Comparison of ENCODE assay signal across 1 cellular context in the genomic region with DNA sequence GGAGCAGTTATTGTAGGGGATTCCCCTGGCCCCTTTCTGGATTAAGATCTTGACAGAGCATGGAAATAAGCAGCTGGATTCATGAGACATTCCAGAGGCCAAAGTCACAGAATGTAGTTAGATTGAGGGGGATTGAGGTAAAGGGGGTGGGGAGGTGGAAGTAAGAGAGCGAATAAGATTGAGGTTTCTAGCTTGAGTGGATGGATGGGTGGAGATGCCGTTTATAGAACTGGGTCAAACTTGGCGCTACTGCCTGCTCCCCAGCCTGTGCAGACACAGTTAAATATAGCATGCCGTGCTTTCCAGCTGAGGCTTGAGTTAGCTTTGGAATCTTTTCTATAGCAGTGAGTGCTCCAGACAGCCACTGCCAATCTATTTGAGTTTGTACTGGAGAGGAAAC.
TF ChIP-seq lines count a peak whose summit lies in the region.

No MANE protein-coding gene starts in this region.

TF ChIP-seq in WTC11, 78 proteins besides CTCF, POLR2A, EP300 and RAD21 (continued from another document):
- TF ChIP-seq, protein P1, sequence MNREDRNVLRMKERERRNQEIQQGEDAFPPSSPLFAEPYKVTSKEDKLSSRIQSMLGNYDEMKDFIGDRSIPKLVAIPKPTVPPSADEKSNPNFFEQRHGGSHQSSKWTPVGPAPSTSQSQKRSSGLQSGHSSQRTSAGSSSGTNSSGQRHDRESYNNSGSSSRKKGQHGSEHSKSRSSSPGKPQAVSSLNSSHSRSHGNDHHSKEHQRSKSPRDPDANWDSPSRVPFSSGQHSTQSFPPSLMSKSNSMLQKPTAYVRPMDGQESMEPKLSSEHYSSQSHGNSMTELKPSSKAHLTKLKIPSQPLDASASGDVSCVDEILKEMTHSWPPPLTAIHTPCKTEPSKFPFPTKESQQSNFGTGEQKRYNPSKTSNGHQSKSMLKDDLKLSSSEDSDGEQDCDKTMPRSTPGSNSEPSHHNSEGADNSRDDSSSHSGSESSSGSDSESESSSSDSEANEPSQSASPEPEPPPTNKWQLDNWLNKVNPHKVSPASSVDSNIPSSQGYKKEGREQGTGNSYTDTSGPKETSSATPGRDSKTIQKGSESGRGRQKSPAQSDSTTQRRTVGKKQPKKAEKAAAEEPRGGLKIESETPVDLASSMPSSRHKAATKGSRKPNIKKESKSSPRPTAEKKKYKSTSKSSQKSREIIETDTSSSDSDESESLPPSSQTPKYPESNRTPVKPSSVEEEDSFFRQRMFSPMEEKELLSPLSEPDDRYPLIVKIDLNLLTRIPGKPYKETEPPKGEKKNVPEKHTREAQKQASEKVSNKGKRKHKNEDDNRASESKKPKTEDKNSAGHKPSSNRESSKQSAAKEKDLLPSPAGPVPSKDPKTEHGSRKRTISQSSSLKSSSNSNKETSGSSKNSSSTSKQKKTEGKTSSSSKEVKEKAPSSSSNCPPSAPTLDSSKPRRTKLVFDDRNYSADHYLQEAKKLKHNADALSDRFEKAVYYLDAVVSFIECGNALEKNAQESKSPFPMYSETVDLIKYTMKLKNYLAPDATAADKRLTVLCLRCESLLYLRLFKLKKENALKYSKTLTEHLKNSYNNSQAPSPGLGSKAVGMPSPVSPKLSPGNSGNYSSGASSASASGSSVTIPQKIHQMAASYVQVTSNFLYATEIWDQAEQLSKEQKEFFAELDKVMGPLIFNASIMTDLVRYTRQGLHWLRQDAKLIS (CRISPR knock-in tag; IDR thresholded peaks at IDR 0.05; ENCODE audit: borderline replicate concordance), result no peak
- TF ChIP-seq, protein P2, sequence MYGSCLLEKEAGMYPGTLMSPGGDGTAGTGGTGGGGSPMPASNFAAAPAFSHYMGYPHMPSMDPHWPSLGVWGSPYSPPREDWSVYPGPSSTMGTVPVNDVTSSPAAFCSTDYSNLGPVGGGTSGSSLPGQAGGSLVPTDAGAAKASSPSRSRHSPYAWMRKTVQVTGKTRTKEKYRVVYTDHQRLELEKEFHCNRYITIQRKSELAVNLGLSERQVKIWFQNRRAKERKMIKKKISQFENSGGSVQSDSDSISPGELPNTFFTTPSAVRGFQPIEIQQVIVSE (CRISPR knock-in tag; IDR thresholded peaks at IDR 0.05; ENCODE audit: borderline replicate concordance), result no peak
- TF ChIP-seq RELA (CRISPR knock-in tag; IDR thresholded peaks at IDR 0.05; ENCODE audit: borderline replicate concordance), result no peak
